ENCODE assay signal across 1 cellular context in the genomic region with DNA sequence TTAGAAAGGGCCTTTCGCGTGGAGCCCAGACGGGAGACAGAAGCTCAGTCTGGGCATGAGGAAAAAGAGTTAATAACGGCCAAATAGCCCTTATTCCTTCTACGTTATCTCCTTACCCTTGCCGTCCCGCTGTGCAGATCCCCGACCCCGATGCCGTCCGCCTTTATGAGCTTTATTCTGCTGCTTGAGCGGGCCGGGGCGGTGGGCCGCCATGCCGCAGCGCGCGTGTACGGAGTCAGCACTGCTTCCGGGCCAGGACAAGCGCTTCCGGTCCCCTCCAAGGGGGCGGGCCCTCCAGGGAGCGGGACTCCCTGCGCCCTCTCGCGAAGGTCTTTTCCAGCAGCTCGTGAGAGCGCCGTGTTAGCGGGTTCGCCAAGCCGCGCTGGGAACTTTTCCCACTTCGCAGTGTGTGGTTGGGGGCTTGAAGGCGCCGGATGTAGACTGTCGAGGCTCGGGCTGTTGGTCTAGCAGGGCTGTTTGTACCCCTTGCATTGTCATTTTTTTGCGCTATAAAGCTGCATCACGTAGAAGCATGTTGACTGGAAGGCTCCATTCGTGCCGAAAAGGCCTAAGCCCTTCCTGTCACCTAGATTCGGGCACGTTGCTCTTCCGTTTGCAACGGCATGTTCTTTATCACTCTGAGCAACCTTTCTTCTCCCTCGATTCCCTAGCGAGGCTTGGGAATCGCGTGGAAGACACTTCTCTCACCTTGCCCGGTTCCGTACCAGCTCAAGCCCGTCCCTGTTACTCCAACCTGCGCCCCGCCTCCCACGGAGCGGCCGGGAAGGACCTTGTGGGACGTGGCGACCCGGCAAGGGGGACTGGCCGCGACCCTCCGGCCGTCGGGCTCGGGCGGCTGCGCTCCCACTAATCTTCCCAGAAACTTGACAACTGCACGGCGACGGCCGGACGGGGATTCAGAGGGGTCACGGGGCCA.
TF ChIP-seq lines count a peak whose summit lies in the region.

TSS of gene TSR1 (minus strand) at position 243 of the 937 bp plus-strand sequence. CDS start at position 213, 30 bp downstream.

TF ChIP-seq in HepG2, 621 proteins besides CTCF, POLR2A, EP300 and RAD21 (continued from another document and continues in another):
- TF ChIP-seq, protein P1, sequence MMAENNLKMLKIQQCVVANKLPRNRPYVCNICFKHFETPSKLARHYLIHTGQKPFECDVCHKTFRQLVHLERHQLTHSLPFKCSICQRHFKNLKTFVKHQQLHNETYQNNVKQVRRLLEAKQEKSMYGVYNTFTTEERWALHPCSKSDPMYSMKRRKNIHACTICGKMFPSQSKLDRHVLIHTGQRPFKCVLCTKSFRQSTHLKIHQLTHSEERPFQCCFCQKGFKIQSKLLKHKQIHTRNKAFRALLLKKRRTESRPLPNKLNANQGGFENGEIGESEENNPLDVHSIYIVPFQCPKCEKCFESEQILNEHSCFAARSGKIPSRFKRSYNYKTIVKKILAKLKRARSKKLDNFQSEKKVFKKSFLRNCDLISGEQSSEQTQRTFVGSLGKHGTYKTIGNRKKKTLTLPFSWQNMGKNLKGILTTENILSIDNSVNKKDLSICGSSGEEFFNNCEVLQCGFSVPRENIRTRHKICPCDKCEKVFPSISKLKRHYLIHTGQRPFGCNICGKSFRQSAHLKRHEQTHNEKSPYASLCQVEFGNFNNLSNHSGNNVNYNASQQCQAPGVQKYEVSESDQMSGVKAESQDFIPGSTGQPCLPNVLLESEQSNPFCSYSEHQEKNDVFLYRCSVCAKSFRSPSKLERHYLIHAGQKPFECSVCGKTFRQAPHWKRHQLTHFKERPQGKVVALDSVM (CRISPR knock-in tag; IDR thresholded peaks at IDR 0.05), result 0 out of 2 replicates have a peak, but pooled peaks have one; percentile 33
- TF ChIP-seq CBX2 (IDR thresholded peaks at IDR 0.05; ENCODE audit: low read depth, low read length) (no peak), CBX2 (CRISPR knock-in tag; IDR thresholded peaks at IDR 0.05; ENCODE audit: low read depth) (no peak), HNF4A (CRISPR knock-in tag; IDR thresholded peaks at IDR 0.05) (peak; percentile 6; the same call in 1 of the 2 replicates), ZNF264 (CRISPR knock-in tag; IDR thresholded peaks at IDR 0.05) (peak; percentile 79), MAFF (IDR thresholded peaks at IDR 0.05; ENCODE audit: low read depth, low read length) (0 out of 2 replicates have a peak, but pooled peaks have one; percentile 32), MED8 (CRISPR knock-in tag; IDR thresholded peaks at IDR 0.05; ENCODE audit: insufficient replicate concordance) (peak; percentile 68), PAWR (CRISPR knock-in tag; IDR thresholded peaks at IDR 0.05; ENCODE audit: borderline replicate concordance) (no peak), ATM (IDR thresholded peaks at IDR 0.05; ENCODE audit: borderline replicate concordance) (no peak), ZNF597 (CRISPR knock-in tag; IDR thresholded peaks at IDR 0.05) (no peak), FOXJ3 (CRISPR knock-in tag; IDR thresholded peaks at IDR 0.05; ENCODE audit: borderline replicate concordance) (no peak; the same call in none of the 2 replicates), POGZ (CRISPR knock-in tag; IDR thresholded peaks at IDR 0.05) (peak; percentile 54), ZNF468 (CRISPR knock-in tag; IDR thresholded peaks at IDR 0.05) (0 out of 2 replicates have a peak, but pooled peaks have one; percentile 64), RFXANK (CRISPR knock-in tag; IDR thresholded peaks at IDR 0.05) (no peak), ZNF605 (CRISPR knock-in tag; IDR thresholded peaks at IDR 0.05) (peak; percentile 82), GFI1 (CRISPR knock-in tag; IDR thresholded peaks at IDR 0.05; ENCODE audit: borderline replicate concordance) (peak; percentile 72; the same call in 1 of the 2 replicates), JARID2 (CRISPR knock-in tag; IDR thresholded peaks at IDR 0.05; ENCODE audit: insufficient replicate concordance) (peak; percentile 83), RXRA (CRISPR knock-in tag; IDR thresholded peaks at IDR 0.05) (peak; percentile 43; the same call in 1 of the 2 replicates), FOSL2 (CRISPR knock-in tag; IDR thresholded peaks at IDR 0.05) (peak; percentile 30), RFX5 (IDR thresholded peaks at IDR 0.05; ENCODE audit: low read depth, low read length) (no peak), ONECUT2 (CRISPR knock-in tag; IDR thresholded peaks at IDR 0.05) (no peak), PRDM4 (CRISPR knock-in tag; IDR thresholded peaks at IDR 0.05; ENCODE audit: borderline replicate concordance) (0 out of 2 replicates have a peak, but pooled peaks have one; percentile 19), ZNF674 (CRISPR knock-in tag; IDR thresholded peaks at IDR 0.05; ENCODE audit: low read depth) (no peak), ZNF784 (CRISPR knock-in tag; IDR thresholded peaks at IDR 0.05; ENCODE audit: borderline replicate concordance) (peak; percentile 61; the same call in 1 of the 2 replicates), GATAD2A (CRISPR knock-in tag; IDR thresholded peaks at IDR 0.05) (peak; percentile 57), ETV6 (CRISPR knock-in tag; conservative IDR thresholded peaks at IDR 0.05) (0 out of 2 replicates have a peak, but pooled peaks have one; percentile 11), MYPOP (CRISPR knock-in tag; IDR thresholded peaks at IDR 0.05) (peak; percentile 95), ZBTB1 (CRISPR knock-in tag; IDR thresholded peaks at IDR 0.05; ENCODE audit: borderline replicate concordance) (no peak), SOX5 (CRISPR knock-in tag; IDR thresholded peaks at IDR 0.05; ENCODE audit: borderline replicate concordance) (no peak; the same call in 1 of the 2 replicates)
- TF ChIP-seq, protein P2, sequence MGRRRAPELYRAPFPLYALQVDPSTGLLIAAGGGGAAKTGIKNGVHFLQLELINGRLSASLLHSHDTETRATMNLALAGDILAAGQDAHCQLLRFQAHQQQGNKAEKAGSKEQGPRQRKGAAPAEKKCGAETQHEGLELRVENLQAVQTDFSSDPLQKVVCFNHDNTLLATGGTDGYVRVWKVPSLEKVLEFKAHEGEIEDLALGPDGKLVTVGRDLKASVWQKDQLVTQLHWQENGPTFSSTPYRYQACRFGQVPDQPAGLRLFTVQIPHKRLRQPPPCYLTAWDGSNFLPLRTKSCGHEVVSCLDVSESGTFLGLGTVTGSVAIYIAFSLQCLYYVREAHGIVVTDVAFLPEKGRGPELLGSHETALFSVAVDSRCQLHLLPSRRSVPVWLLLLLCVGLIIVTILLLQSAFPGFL (CRISPR knock-in tag; IDR thresholded peaks at IDR 0.05), result no peak
- TF ChIP-seq, protein P3, sequence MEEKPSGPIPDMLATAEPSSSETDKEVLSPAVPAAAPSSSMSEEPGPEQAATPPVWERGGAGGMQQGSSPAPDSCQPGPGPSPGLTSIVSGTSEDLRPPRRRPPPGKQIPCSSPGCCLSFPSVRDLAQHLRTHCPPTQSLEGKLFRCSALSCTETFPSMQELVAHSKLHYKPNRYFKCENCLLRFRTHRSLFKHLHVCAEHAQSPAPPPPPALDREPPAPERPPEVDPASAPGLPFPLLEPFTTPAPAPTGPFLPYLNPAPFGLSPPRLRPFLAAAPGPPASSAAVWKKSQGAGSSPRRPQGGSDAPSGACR (CRISPR knock-in tag; IDR thresholded peaks at IDR 0.05), result peak; percentile 56; the same call in 1 of the 2 replicates
- TF ChIP-seq, protein P4, sequence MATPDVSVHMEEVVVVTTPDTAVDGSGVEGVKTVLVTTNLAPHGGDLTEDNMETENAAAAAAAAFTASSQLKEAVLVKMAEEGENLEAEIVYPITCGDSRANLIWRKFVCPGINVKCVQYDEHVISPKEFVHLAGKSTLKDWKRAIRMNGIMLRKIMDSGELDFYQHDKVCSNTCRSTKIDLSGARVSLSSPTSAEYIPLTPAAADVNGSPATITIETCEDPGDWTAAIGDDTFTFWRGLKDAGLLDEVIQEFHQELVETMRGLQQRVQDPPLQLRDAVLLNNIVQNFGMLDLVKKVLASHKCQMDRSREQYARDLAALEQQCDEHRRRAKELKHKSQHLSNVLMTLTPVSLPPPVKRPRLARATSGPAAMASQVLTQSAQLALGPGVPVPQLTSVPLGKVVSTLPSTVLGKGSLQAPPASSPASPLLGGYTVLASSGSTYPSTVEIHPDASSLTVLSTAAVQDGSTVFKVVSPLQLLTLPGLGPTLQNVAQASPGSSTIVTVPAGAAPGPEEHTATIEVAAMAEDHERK (CRISPR knock-in tag; IDR thresholded peaks at IDR 0.05; ENCODE audit: low read depth), result peak; percentile 47; the same call in 1 of the 2 replicates
- TF ChIP-seq, protein P5, sequence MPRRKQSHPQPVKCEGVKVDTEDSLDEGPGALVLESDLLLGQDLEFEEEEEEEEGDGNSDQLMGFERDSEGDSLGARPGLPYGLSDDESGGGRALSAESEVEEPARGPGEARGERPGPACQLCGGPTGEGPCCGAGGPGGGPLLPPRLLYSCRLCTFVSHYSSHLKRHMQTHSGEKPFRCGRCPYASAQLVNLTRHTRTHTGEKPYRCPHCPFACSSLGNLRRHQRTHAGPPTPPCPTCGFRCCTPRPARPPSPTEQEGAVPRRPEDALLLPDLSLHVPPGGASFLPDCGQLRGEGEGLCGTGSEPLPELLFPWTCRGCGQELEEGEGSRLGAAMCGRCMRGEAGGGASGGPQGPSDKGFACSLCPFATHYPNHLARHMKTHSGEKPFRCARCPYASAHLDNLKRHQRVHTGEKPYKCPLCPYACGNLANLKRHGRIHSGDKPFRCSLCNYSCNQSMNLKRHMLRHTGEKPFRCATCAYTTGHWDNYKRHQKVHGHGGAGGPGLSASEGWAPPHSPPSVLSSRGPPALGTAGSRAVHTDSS (CRISPR knock-in tag; conservative IDR thresholded peaks at IDR 0.05), result no peak
- TF ChIP-seq, protein P6, sequence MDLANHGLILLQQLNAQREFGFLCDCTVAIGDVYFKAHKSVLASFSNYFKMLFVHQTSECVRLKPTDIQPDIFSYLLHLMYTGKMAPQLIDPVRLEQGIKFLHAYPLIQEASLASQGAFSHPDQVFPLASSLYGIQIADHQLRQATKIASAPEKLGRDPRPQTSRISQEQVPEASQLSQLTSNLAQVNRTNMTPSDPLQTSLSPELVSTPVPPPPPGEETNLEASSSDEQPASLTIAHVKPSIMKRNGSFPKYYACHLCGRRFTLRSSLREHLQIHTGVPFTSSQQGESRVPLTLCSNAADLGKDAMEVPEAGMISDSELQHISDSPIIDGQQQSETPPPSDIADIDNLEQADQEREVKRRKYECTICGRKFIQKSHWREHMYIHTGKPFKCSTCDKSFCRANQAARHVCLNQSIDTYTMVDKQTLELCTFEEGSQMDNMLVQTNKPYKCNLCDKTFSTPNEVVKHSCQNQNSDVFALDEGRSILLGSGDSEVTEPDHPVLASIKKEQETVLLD (CRISPR knock-in tag; IDR thresholded peaks at IDR 0.05; ENCODE audit: low read depth), result peak; percentile 59; the same call in 1 of the 2 replicates
